Comparison of ENCODE assay signal across 23 cellular contexts in genomic region chr12:3791475-3791874, GRCh38. TPM values are rescaled to one million over a fixed set of nuclear protein-coding genes. Genes with fewer than 3 reads are reported as not detected.
DNase-seq lines count a peak whose midpoint lies in the region; ATAC-seq and TF ChIP-seq lines count a peak whose summit lies in the region.
"Had no signal": no experiment of that assay in that cellular context is flagged by ENCODE, and none has a peak within 500 bp of the region (broad histone marks: within the 10 kb centered on the region; RNA-seq: fewer than 3 reads in every experiment).

No MANE protein-coding gene starts in this region.

- H4K20me1 ChIP-seq in hepatocyte (ENCODE audit: insufficient read depth, poor library complexity, severe bottlenecking) = no peaks in the 10 kb centered on the region

- DNase-seq in left ventricle myocardium superior (peak; percentile 26), cardiac septum (ENCODE audit: low spot score) (no peak), medulla oblongata (ENCODE audit: extremely low spot score) (peak; percentile 8), HAP-1 (ENCODE audit: low spot score in 2 of 2) (no peak), hepatocyte (ENCODE audit: low spot score) (no peak)
- DNase-seq: C1 segment of cervical spinal cord; Caco-2; CD8-positive, alpha-beta T cell; Karpas-422; NCI-H1092 treated with DMSO at 0.1 percent for 48 hours; NCI-H1436; NCI-H187; NCI-H2081 treated with DMSO at 0.1 percent for 48 hours; NCI-H2171; NCI-H226; NCI-H510A; NCI-H69; SHP77 treated with DMSO at 0.1 percent for 48 hours had no signal

- intact Hi-C loops in left ventricle myocardium superior (cut with micrococcal nuclease) (no loop called here), cardiac septum (cut with DNase I) (no loop called here)

- TF ChIP-seq CTCF in VCaP (conservative IDR thresholded peaks at IDR 0.05) (no peak), hepatocyte (IDR thresholded peaks at IDR 0.05; ENCODE audit: poor library complexity) (no peak)

- H3K9me2 ChIP-seq in hepatocyte (replicated peaks; ENCODE audit: insufficient read depth) = no peaks in the 10 kb centered on the region

- ATAC-seq in left ventricle myocardium superior = peak; percentile 62
- ATAC-seq in HG03520 (IDR thresholded peaks at IDR 0.05; ENCODE audit: unreplicated experiment) = no peak
- ATAC-seq: CD8-positive, alpha-beta T cell; Panc1 had no signal

- no peak overlapping the region for H3K4me3 ChIP-seq in HAP-1
- H3K4me3 ChIP-seq in hepatocyte = no peak overlapping the region

- no peaks in the 10 kb centered on the region for H3K79me2 ChIP-seq in hepatocyte

- H3K27ac ChIP-seq in VCaP (peak overlapping the region; percentile 85), hepatocyte (no peak overlapping the region)
- H3K27ac ChIP-seq: RWPE1 had no signal

- in situ Hi-C loops in HAP-1 (cut with MboI; ENCODE audit: low sequenced_read_pairs) = loop anchor here (25.0 kb wide), 1 partner anchor 654 kb away; no protein-coding TSS in a partner anchor

- H3K9me3 ChIP-seq in HAP-1 (no peaks in the 10 kb centered on the region), hepatocyte (ENCODE audit: low read depth) (peaks cover 8% of the 10 kb centered on the region)
- H3K9me3 ChIP-seq: Caco-2 had no signal

- H2AFZ ChIP-seq in hepatocyte = no peak overlapping the region

- H3K36me3 ChIP-seq in HAP-1 (replicated peaks) (no peaks in the 10 kb centered on the region), hepatocyte (replicated peaks; ENCODE audit: insufficient read depth, low read depth) (no peaks in the 10 kb centered on the region)

- 98% methylated on average over 5 of the region's 5 CpGs for WGBS in hepatocyte (ENCODE audit: low lambda C conversion rate, missing lambda C conversion rate)

- no peaks in the 10 kb centered on the region for H3K27me3 ChIP-seq in HAP-1 (ENCODE audit: low read depth)
- no peaks in the 10 kb centered on the region for H3K27me3 ChIP-seq in hepatocyte

- no peak overlapping the region for H3K4me2 ChIP-seq in hepatocyte

- H3K4me1 ChIP-seq in HAP-1 = no peaks in the 10 kb centered on the region
- H3K4me1 ChIP-seq in hepatocyte (ENCODE audit: insufficient read depth) = peaks cover 4% of the 10 kb centered on the region
- H3K4me1 ChIP-seq: Caco-2 had no signal

RNA-seq across cellular contexts. Expression of gene CRACR2A, which starts 38.6 kb away (rescaled TPM):
- total RNA-seq in left ventricle myocardium superior = 2.5 TPM
- total RNA-seq in cardiac septum = 2.3 TPM
- 0.80 and 1.1 TPM in 2 replicates for total RNA-seq in hepatocyte
- polyA plus RNA-seq in hepatocyte = 0.30 and 0.64 TPM in 2 replicates
- total RNA-seq: M059J had no signal

Comparison
In these comparisons a context has a peak if more than half of its experiments do, and no peak if none do; other contexts are left out.
1. DNase-seq: peak in left ventricle myocardium superior (single experiment) and medulla oblongata (single experiment); none in cardiac septum (single experiment), HAP-1 (0 of 2) and hepatocyte (single experiment).